In the genomic region with DNA sequence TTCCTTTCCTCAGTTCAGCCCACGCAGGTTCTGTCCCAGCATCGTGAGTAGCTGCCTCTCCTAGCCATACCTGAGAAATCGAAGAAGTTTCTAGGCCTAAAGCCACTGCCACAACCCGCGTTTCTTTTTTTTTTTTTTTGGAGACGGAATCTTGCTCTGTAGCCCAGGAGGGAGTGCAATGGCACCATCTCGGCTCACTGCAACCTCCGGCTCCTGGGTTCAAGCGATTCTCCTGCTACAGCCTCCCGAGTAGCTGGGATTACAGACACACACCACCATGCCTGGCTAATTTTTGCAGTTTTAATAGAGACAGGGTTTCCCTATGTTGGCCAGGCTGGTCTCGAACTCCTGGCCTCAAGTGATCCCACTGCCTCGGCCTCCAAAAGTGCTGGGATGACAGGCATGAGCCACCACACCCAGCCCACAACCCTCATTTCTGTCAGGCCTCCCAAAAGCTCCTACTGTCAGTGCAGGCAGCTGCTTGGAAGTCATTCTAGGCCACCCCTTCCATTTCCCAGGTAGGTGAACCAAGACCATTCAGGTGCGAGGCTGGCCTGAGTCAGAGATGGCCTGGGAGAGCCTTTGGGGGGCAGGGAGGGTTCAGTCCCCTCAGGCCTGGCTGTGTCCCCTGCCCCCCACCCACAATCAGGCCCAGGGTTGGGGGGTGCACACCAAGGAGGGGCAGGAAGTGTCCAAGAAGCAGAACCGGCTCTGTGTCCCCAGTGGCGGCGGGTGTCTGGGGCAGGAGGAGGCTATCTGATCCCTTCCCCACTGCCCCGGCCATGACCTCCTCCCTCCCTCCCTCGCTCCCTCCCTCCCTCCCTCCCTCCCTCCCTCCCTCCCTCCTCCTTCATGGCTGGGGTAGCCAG, we compare ENCODE assay signal across 1 cellular context.
TF ChIP-seq lines count a peak whose summit lies in the region.

No MANE protein-coding gene starts in this region.

TF ChIP-seq in HepG2, 621 proteins besides CTCF, POLR2A, EP300 and RAD21 (continued from another document and continues in another):
- TF ChIP-seq IRF9 (CRISPR knock-in tag; IDR thresholded peaks at IDR 0.05; ENCODE audit: borderline replicate concordance) (no peak), ZNF768 (CRISPR knock-in tag; IDR thresholded peaks at IDR 0.05) (0 out of 2 replicates have a peak, but pooled peaks have one; percentile 30), GATAD2A (CRISPR knock-in tag; IDR thresholded peaks at IDR 0.05) (0 out of 2 replicates have a peak, but pooled peaks have one; percentile 11), RCOR2 (CRISPR knock-in tag; IDR thresholded peaks at IDR 0.05) (no peak; the same call in 1 of the 2 replicates), KDM5B (CRISPR knock-in tag; IDR thresholded peaks at IDR 0.05; ENCODE audit: borderline replicate concordance) (peak; percentile 72; the same call in 1 of the 2 replicates), BCL3 (CRISPR knock-in tag; IDR thresholded peaks at IDR 0.05) (peak; percentile 62; the same call in 1 of the 2 replicates), NR2F6 (IDR thresholded peaks at IDR 0.05) (peak; percentile 65), NR2F6 (CRISPR knock-in tag; IDR thresholded peaks at IDR 0.05) (peak; percentile 87), SIX4 (CRISPR knock-in tag; IDR thresholded peaks at IDR 0.05) (peak; percentile 68), MTF1 (CRISPR knock-in tag; IDR thresholded peaks at IDR 0.05) (0 out of 2 replicates have a peak, but pooled peaks have one; percentile 7), FOSL2 (CRISPR knock-in tag; IDR thresholded peaks at IDR 0.05) (0 out of 2 replicates have a peak, but pooled peaks have one; percentile 9), JUNB (CRISPR knock-in tag; IDR thresholded peaks at IDR 0.05; ENCODE audit: borderline replicate concordance) (no peak), ZNF282 (IDR thresholded peaks at IDR 0.05; ENCODE audit: partially characterized antibody) (no peak), RXRB (CRISPR knock-in tag; IDR thresholded peaks at IDR 0.05; ENCODE audit: borderline replicate concordance) (peak; percentile 93), ZNF501 (CRISPR knock-in tag; IDR thresholded peaks at IDR 0.05) (peak; percentile 68), ZNF234 (CRISPR knock-in tag; conservative IDR thresholded peaks at IDR 0.05) (no peak), MXD4 (CRISPR knock-in tag; IDR thresholded peaks at IDR 0.05) (peak; percentile 24; the same call in 1 of the 2 replicates), ZFP62 (CRISPR knock-in tag; IDR thresholded peaks at IDR 0.05) (0 out of 2 replicates have a peak, but pooled peaks have one; percentile 41), ZNF598 (CRISPR knock-in tag; IDR thresholded peaks at IDR 0.05; ENCODE audit: borderline replicate concordance) (peak; percentile 80; the same call in 1 of the 2 replicates), ZNF777 (CRISPR knock-in tag; IDR thresholded peaks at IDR 0.05) (peak; percentile 47), ZSCAN25 (CRISPR knock-in tag; IDR thresholded peaks at IDR 0.05) (peak; percentile 55; the same call in 1 of the 2 replicates), SNAI1 (CRISPR knock-in tag; IDR thresholded peaks at IDR 0.05; ENCODE audit: borderline replicate concordance) (0 out of 2 replicates have a peak, but pooled peaks have one; percentile 60), ZBTB10 (CRISPR knock-in tag; IDR thresholded peaks at IDR 0.05; ENCODE audit: borderline replicate concordance) (peak; percentile 77; the same call in 1 of the 2 replicates)
- TF ChIP-seq, protein P1, sequence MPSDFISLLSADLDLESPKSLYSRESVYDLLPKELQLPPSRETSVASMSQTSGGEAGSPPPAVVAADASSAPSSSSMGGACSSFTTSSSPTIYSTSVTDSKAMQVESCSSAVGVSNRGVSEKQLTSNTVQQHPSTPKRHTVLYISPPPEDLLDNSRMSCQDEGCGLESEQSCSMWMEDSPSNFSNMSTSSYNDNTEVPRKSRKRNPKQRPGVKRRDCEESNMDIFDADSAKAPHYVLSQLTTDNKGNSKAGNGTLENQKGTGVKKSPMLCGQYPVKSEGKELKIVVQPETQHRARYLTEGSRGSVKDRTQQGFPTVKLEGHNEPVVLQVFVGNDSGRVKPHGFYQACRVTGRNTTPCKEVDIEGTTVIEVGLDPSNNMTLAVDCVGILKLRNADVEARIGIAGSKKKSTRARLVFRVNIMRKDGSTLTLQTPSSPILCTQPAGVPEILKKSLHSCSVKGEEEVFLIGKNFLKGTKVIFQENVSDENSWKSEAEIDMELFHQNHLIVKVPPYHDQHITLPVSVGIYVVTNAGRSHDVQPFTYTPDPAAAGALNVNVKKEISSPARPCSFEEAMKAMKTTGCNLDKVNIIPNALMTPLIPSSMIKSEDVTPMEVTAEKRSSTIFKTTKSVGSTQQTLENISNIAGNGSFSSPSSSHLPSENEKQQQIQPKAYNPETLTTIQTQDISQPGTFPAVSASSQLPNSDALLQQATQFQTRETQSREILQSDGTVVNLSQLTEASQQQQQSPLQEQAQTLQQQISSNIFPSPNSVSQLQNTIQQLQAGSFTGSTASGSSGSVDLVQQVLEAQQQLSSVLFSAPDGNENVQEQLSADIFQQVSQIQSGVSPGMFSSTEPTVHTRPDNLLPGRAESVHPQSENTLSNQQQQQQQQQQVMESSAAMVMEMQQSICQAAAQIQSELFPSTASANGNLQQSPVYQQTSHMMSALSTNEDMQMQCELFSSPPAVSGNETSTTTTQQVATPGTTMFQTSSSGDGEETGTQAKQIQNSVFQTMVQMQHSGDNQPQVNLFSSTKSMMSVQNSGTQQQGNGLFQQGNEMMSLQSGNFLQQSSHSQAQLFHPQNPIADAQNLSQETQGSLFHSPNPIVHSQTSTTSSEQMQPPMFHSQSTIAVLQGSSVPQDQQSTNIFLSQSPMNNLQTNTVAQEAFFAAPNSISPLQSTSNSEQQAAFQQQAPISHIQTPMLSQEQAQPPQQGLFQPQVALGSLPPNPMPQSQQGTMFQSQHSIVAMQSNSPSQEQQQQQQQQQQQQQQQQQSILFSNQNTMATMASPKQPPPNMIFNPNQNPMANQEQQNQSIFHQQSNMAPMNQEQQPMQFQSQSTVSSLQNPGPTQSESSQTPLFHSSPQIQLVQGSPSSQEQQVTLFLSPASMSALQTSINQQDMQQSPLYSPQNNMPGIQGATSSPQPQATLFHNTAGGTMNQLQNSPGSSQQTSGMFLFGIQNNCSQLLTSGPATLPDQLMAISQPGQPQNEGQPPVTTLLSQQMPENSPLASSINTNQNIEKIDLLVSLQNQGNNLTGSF (CRISPR knock-in tag; IDR thresholded peaks at IDR 0.05), result peak; percentile 18; the same call in 1 of the 2 replicates
- TF ChIP-seq, protein P2, sequence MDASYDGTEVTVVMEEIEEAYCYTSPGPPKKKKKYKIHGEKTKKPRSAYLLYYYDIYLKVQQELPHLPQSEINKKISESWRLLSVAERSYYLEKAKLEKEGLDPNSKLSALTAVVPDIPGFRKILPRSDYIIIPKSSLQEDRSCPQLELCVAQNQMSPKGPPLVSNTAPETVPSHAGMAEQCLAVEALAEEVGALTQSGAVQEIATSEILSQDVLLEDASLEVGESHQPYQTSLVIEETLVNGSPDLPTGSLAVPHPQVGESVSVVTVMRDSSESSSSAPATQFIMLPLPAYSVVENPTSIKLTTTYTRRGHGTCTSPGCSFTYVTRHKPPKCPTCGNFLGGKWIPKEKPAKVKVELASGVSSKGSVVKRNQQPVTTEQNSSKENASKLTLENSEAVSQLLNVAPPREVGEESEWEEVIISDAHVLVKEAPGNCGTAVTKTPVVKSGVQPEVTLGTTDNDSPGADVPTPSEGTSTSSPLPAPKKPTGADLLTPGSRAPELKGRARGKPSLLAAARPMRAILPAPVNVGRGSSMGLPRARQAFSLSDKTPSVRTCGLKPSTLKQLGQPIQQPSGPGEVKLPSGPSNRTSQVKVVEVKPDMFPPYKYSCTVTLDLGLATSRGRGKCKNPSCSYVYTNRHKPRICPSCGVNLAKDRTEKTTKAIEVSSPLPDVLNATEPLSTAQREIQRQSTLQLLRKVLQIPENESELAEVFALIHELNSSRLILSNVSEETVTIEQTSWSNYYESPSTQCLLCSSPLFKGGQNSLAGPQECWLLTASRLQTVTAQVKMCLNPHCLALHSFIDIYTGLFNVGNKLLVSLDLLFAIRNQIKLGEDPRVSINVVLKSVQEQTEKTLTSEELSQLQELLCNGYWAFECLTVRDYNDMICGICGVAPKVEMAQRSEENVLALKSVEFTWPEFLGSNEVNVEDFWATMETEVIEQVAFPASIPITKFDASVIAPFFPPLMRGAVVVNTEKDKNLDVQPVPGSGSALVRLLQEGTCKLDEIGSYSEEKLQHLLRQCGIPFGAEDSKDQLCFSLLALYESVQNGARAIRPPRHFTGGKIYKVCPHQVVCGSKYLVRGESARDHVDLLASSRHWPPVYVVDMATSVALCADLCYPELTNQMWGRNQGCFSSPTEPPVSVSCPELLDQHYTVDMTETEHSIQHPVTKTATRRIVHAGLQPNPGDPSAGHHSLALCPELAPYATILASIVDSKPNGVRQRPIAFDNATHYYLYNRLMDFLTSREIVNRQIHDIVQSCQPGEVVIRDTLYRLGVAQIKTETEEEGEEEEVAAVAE (CRISPR knock-in tag; IDR thresholded peaks at IDR 0.05; ENCODE audit: borderline replicate concordance), result no peak
- TF ChIP-seq, protein P3, sequence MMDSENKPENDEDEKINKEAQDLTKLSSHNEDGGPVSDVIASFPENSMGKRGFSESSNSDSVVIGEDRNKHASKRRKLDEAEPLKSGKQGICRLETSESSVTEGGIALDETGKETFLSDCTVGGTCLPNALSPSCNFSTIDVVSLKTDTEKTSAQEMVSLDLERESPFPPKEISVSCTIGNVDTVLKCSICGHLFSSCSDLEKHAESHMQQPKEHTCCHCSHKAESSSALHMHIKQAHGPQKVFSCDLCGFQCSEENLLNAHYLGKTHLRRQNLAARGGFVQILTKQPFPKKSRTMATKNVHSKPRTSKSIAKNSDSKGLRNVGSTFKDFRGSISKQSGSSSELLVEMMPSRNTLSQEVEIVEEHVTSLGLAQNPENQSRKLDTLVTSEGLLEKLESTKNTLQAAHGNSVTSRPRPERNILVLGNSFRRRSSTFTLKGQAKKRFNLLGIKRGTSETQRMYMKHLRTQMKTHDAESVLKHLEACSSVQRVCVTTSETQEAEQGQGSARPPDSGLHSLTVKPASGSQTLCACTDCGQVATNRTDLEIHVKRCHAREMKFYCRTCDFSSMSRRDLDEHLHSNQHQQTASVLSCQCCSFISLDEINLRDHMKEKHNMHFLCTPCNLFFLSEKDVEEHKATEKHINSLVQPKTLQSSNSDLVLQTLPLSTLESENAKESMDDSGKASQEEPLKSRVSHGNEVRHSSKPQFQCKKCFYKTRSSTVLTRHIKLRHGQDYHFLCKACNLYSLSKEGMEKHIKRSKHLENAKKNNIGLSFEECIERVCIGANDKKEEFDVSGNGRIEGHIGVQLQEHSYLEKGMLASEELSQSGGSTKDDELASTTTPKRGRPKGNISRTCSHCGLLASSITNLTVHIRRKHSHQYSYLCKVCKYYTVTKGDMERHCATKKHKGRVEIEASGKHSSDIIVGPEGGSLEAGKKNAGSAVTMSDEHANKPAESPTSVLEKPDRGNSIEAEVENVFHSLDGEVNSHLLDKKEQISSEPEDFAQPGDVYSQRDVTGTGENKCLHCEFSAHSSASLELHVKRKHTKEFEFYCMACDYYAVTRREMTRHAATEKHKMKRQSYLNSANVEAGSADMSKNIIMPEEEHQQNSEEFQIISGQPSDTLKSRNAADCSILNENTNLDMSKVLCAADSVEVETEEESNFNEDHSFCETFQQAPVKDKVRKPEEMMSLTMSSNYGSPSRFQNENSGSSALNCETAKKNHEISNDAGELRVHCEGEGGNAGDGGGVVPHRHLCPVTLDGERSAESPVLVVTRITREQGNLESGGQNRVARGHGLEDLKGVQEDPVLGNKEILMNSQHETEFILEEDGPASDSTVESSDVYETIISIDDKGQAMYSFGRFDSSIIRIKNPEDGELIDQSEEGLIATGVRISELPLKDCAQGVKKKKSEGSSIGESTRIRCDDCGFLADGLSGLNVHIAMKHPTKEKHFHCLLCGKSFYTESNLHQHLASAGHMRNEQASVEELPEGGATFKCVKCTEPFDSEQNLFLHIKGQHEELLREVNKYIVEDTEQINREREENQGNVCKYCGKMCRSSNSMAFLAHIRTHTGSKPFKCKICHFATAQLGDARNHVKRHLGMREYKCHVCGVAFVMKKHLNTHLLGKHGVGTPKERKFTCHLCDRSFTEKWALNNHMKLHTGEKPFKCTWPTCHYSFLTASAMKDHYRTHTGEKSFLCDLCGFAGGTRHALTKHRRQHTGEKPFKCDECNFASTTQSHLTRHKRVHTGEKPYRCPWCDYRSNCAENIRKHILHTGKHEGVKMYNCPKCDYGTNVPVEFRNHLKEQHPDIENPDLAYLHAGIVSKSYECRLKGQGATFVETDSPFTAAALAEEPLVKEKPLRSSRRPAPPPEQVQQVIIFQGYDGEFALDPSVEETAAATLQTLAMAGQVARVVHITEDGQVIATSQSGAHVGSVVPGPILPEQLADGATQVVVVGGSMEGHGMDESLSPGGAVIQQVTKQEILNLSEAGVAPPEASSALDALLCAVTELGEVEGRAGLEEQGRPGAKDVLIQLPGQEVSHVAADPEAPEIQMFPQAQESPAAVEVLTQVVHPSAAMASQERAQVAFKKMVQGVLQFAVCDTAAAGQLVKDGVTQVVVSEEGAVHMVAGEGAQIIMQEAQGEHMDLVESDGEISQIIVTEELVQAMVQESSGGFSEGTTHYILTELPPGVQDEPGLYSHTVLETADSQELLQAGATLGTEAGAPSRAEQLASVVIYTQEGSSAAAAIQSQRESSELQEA (CRISPR knock-in tag; IDR thresholded peaks at IDR 0.05; ENCODE audit: not compliant biosample characterization), result peak; percentile 88
